In genomic region chr11:95502522-95502921, GRCh38 we compare ENCODE assay signal across 17 cellular contexts.
DNase-seq lines count a peak whose midpoint lies in the region; ATAC-seq and TF ChIP-seq lines count a peak whose summit lies in the region.
"Had no signal": no experiment of that assay in that cellular context is flagged by ENCODE, and none has a peak within 500 bp of the region (broad histone marks: within the 10 kb centered on the region; RNA-seq: fewer than 3 reads in every experiment).

No MANE protein-coding gene starts in this region.

- no peak for TF ChIP-seq CTCF in chondrocyte (IDR thresholded peaks at IDR 0.05)
- no peak for TF ChIP-seq CTCF in nephron progenitor cell (IDR thresholded peaks at IDR 0.05)
- no peak for TF ChIP-seq CTCF in uterus (IDR thresholded peaks at IDR 0.05)
- no peak for TF ChIP-seq CTCF in type B pancreatic cell (conservative IDR thresholded peaks at IDR 0.05)

- peaks cover 4% of the 10 kb centered on the region for H3K9me3 Mint-ChIP-seq in chondrocyte (ENCODE audit: low read depth)
- no peaks in the 10 kb centered on the region for H3K9me3 Mint-ChIP-seq in nephron progenitor cell
- H3K9me3 Mint-ChIP-seq in type B pancreatic cell = no peaks in the 10 kb centered on the region
- H3K9me3 Mint-ChIP-seq: CD4-positive, alpha-beta T cell; CD8-positive, alpha-beta T cell had no signal

- no peak for ATAC-seq in HG02885 (IDR thresholded peaks at IDR 0.05; ENCODE audit: poor library complexity, unreplicated experiment)
- ATAC-seq: A549; CD8-positive, alpha-beta T cell had no signal

- DNase-seq in chondrocyte (ENCODE audit: low spot score) (no peak), nephron progenitor cell (no peak), uterus (no peak), type B pancreatic cell (ENCODE audit: extremely low spot score, unreplicated experiment) (no peak)
- DNase-seq: AML-193; Caco-2; Calu3; CD4-positive, alpha-beta T cell; CD8-positive, alpha-beta T cell; DMS79 treated with DMSO at 0.1 percent for 48 hours; GF-D8 had no signal

- H3K27me3 Mint-ChIP-seq in chondrocyte (ENCODE audit: low read depth) (no peaks in the 10 kb centered on the region), nephron progenitor cell (ENCODE audit: low read depth, poor library complexity) (no peaks in the 10 kb centered on the region), type B pancreatic cell (no peaks in the 10 kb centered on the region)
- H3K27me3 Mint-ChIP-seq: CD4-positive, alpha-beta T cell had no signal

- no peak for TF ChIP-seq POLR2A in uterus (IDR thresholded peaks at IDR 0.05)

- intact Hi-C loops in uterus (cut with DNase I; ENCODE audit: low total_unique reads) = no loop called here

- H3K4me3 ChIP-seq in uterus = no peak overlapping the region
- H3K4me3 ChIP-seq: A549; BLaER1 treated with 17β-estradiol and CSF1 and Interleukin-3, amounts not matched to agents 10 nM and 100 nM had no signal

- peaks cover 30% of the 10 kb centered on the region for H3K4me1 Mint-ChIP-seq in chondrocyte (ENCODE audit: low read depth)
- peaks cover 51% of the 10 kb centered on the region for H3K4me1 Mint-ChIP-seq in nephron progenitor cell
- peaks cover 25% of the 10 kb centered on the region for H3K4me1 Mint-ChIP-seq in type B pancreatic cell (ENCODE audit: unreplicated experiment)

- H3K36me3 Mint-ChIP-seq in chondrocyte (ENCODE audit: low read depth) (no peaks in the 10 kb centered on the region), nephron progenitor cell (ENCODE audit: low read depth) (no peaks in the 10 kb centered on the region), type B pancreatic cell (no peaks in the 10 kb centered on the region)
- H3K36me3 Mint-ChIP-seq: CD8-positive, alpha-beta T cell had no signal

- H3K9me3 ChIP-seq in uterus = no peaks in the 10 kb centered on the region
- H3K9me3 ChIP-seq: A549; BLaER1 treated with 17β-estradiol and CSF1 and Interleukin-3, amounts not matched to agents 10 nM and 100 nM; Caco-2 had no signal

- H3K36me3 ChIP-seq in uterus = no peaks in the 10 kb centered on the region
- H3K36me3 ChIP-seq: BLaER1 treated with 17β-estradiol and CSF1 and Interleukin-3, amounts not matched to agents 10 nM and 100 nM had no signal

- H3K4me3 Mint-ChIP-seq in chondrocyte (ENCODE audit: unreplicated experiment) (no peak overlapping the region), nephron progenitor cell (no peak overlapping the region), type B pancreatic cell (no peak overlapping the region)
- H3K4me3 Mint-ChIP-seq: B cell; CD4-positive, alpha-beta T cell; CD8-positive, alpha-beta T cell had no signal

- H3K27me3 ChIP-seq in uterus = no peaks in the 10 kb centered on the region

- peak overlapping the region; percentile 29 for H3K27ac Mint-ChIP-seq in chondrocyte (ENCODE audit: unreplicated experiment)
- peak overlapping the region; percentile 77 for H3K27ac Mint-ChIP-seq in nephron progenitor cell
- H3K27ac Mint-ChIP-seq in type B pancreatic cell = no peak overlapping the region
- H3K27ac Mint-ChIP-seq: B cell; CD4-positive, alpha-beta T cell; CD8-positive, alpha-beta T cell had no signal

- peak overlapping the region; percentile 16 to 57 for H3K27ac ChIP-seq in uterus
- H3K27ac ChIP-seq: 22Rv1; A549; BLaER1 treated with 17β-estradiol and CSF1 and Interleukin-3, amounts not matched to agents 10 nM and 100 nM; C4-2B had no signal

- H3K4me1 ChIP-seq in uterus = peaks cover 0 to 4% of the 10 kb centered on the region in 2 donors
